In the genomic region with DNA sequence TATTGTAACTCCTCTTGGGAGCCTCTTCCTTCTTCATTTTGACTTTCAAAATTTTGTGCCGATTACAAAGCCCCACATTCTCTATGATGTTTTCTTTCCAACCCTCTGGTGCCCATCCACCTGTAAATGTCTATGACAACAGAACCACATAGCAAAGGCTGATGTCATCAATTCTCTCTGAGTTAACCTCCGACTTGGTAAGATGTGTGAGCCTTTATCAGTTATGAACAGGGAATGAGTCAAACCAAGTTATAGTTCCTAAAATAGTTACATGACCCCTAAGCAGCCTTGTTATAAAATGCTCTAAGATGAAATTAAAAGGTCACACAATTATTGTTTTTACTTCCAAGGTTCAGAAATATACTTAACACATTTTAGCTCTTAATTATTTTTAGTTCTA, we compare ENCODE assay signal across 26 cellular contexts.
"Had no signal": no experiment of that assay in that cellular context is flagged by ENCODE, and none has a peak within 500 bp of the region (broad histone marks: within the 10 kb centered on the region; RNA-seq: fewer than 3 reads in every experiment).

No MANE protein-coding gene starts in this region.

- H3K27me3 ChIP-seq: breast epithelium, foreskin keratinocyte, neural progenitor cell, right atrium auricular region, tibial nerve had no signal

- H2AFZ ChIP-seq: neural progenitor cell had no signal

- ATAC-seq: activated T-helper 17 cell treated with anti-CD3 and anti-CD28 coated beads, Interleukin-2, amount 50 U/mL, for 72 hours; foreskin keratinocyte; heart right ventricle; natural killer cell had no signal

- H3K9ac ChIP-seq: neural progenitor cell had no signal

- H3K4me3 ChIP-seq: breast epithelium, esophagus muscularis mucosa, heart right ventricle, left ventricle myocardium inferior, lung, neural progenitor cell, right atrium auricular region, spleen, tibial nerve had no signal

- FAIRE-seq: colon had no signal

- H3K9me3 ChIP-seq: breast epithelium, esophagus muscularis mucosa, right atrium auricular region had no signal

- H3K36me3 ChIP-seq: breast epithelium, esophagus muscularis mucosa, heart right ventricle, left ventricle myocardium inferior, neural progenitor cell, right atrium auricular region, spleen, tibial nerve had no signal

- H3K4me1 ChIP-seq: breast epithelium, esophagus muscularis mucosa, foreskin keratinocyte, left ventricle myocardium inferior, neural progenitor cell, right atrium auricular region, tibial nerve had no signal

- DNase-seq: activated CD4-positive, alpha-beta memory T cell treated with anti-CD3 and anti-CD28 coated beads for 36 hours; activated CD4-positive, alpha-beta T cell treated with anti-CD3 and anti-CD28 coated beads, Interleukin-2, amount 10 ng/mL, durations not matched to agents 24 days and 14 days; activated CD4-positive, CD25-positive, alpha-beta regulatory T cell treated with anti-CD3 and anti-CD28 coated beads, Interleukin-2, amount 50 U/mL, for 72 hours; activated CD8-positive, alpha-beta memory T cell treated with anti-CD3 and anti-CD28 coated beads, Interleukin-2, amount 50 U/mL, for 48 hours; activated gamma-delta T cell treated with Interleukin-2 at 50 U/mL for 16 hours; activated naive CD4-positive, alpha-beta T cell treated with anti-CD3 and anti-CD28 coated beads, Interleukin-2, amount 50 U/mL, for 16 hours; activated T-cell treated with anti-CD3 and anti-CD28 coated beads, Interleukin-2, amount 50 U/mL, for 24 hours; amniotic stem cell; dermis blood vessel endothelial cell; effector CD4-positive, alpha-beta T cell; foreskin keratinocyte; heart right ventricle; left ventricle myocardium inferior; mesendoderm; natural killer cell; occipital lobe; spleen; stimulated activated naive CD4-positive, alpha-beta T cell treated with Interleukin-2 at 50 U/mL for 16 hours had no signal

- H3K27ac ChIP-seq: breast epithelium, esophagus muscularis mucosa, foreskin keratinocyte, heart right ventricle, left ventricle myocardium inferior, neural progenitor cell, right atrium auricular region, spleen, tibial nerve had no signal

- H3K4me2 ChIP-seq: neural progenitor cell had no signal
